ENCODE assay signal across 17 cellular contexts in the genomic region with DNA sequence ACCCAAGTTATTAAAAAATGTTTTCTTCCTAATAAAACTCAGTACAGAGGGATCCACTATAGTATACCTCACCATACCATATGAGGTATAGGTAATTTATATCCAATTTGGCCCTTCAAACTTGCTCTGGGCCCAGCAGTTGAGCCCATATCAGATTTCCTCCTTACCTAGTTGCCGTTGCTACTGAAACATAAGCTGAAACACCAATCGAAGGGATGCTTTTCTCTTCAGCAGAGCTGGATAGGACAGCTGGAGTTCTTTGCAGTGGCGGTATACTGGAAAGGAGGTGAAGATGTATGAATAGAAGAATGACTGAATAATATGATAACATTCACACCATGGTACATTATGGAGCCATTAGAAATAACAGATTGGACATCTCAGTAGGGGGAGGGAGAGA. TPM values are rescaled to one million over a fixed set of nuclear protein-coding genes. Genes with fewer than 3 reads are reported as not detected.
A peak's percentile ranks its signal among the peaks of the same experiment; 100 is the strongest.
DNase-seq lines count a peak whose midpoint lies in the region; ATAC-seq and TF ChIP-seq lines count a peak whose summit lies in the region.
"Had no signal": no experiment of that assay in that cellular context is flagged by ENCODE, and none has a peak within 500 bp of the region (broad histone marks: within the 10 kb centered on the region; RNA-seq: fewer than 3 reads in every experiment).

No MANE protein-coding gene starts in this region.

- no peak overlapping the region for H2AK9ac ChIP-seq in IMR-90 (replicated peaks; ENCODE audit: low read depth, low read length, poor library complexity)

- no peak overlapping the region for H3K18ac ChIP-seq in IMR-90 (ENCODE audit: low read depth, low read length)

- no peak for ATAC-seq in IMR-90 (ENCODE audit: low read depth)
- no peak for ATAC-seq in HG03097 (IDR thresholded peaks at IDR 0.05; ENCODE audit: low FRiP score, unreplicated experiment)
- ATAC-seq in GM18868 (IDR thresholded peaks at IDR 0.05; ENCODE audit: unreplicated experiment), result no peak

- H2AFZ ChIP-seq in IMR-90 (replicated peaks; ENCODE audit: low read length, poor library complexity), result no peak overlapping the region
- no peak overlapping the region for H2AFZ ChIP-seq in GM23248

- no peak overlapping the region for H3K9ac ChIP-seq in IMR-90 (ENCODE audit: low read depth, low read length)
- H3K9ac ChIP-seq in GM23248, result no peak overlapping the region

- H3K9me1 ChIP-seq in IMR-90 (ENCODE audit: insufficient read depth, low read length), result peaks cover 12% of the 10 kb centered on the region

- H3K9me3 ChIP-seq in IMR-90 (ENCODE audit: control insufficient read depth, insufficient read depth, low read length) (no peaks in the 10 kb centered on the region), SJSA1 (replicated peaks) (no peaks in the 10 kb centered on the region), GM23248 (ENCODE audit: low read depth) (no peaks in the 10 kb centered on the region)
- H3K9me3 ChIP-seq: testis had no signal

- H3K23ac ChIP-seq in IMR-90 (ENCODE audit: low read depth, low read length), result 0 out of 2 replicates have a peak overlapping the region, but pooled peaks have one; percentile 37

- no peak overlapping the region for H3K4me2 ChIP-seq in IMR-90 (ENCODE audit: low read depth, low read length)
- no peak overlapping the region for H3K4me2 ChIP-seq in GM23248 (ENCODE audit: unreplicated experiment)

- no peak overlapping the region for H3K56ac ChIP-seq in IMR-90 (ENCODE audit: extremely low read depth, insufficient read depth, low read length)

- dilution Hi-C loops in IMR-90 (cut with HindIII; ENCODE audit: low sequenced_read_pairs, unreplicated experiment), result no loop called here

- H3K4ac ChIP-seq in IMR-90 (ENCODE audit: low read depth, low read length), result peak overlapping the region; percentile 57

- peak overlapping the region; percentile 22; the same call in 1 of the 2 replicates for H2BK20ac ChIP-seq in IMR-90 (ENCODE audit: low read depth, low read length)

- no peaks in the 10 kb centered on the region for H3K27me3 ChIP-seq in IMR-90 (ENCODE audit: control insufficient read depth, insufficient read depth, low read length)
- no peaks in the 10 kb centered on the region for H3K27me3 ChIP-seq in SJSA1 (replicated peaks)
- H3K27me3 ChIP-seq in GM23248 (replicated peaks; ENCODE audit: insufficient read depth), result no peaks in the 10 kb centered on the region
- H3K27me3 ChIP-seq: testis had no signal

- no peak for TF ChIP-seq POLR2A in IMR-90 (IDR thresholded peaks at IDR 0.05; ENCODE audit: low read depth, low read length)

- no peak for TF ChIP-seq RAD21 in IMR-90 (IDR thresholded peaks at IDR 0.05; ENCODE audit: low read length)

- peak overlapping the region; percentile 36 for H3K14ac ChIP-seq in IMR-90 (replicated peaks; ENCODE audit: low read depth, low read length)

- peak overlapping the region; percentile 65 for H2BK120ac ChIP-seq in IMR-90 (ENCODE audit: low read depth, low read length)

- H3K36me3 ChIP-seq in IMR-90 (ENCODE audit: control insufficient read depth, insufficient read depth, low read length) (no peaks in the 10 kb centered on the region), SJSA1 (peaks cover 12% of the 10 kb centered on the region), GM23248 (ENCODE audit: low read depth) (no peaks in the 10 kb centered on the region)

- no TSS peak for BruUV-seq in IMR-90 (replicated peaks; lab: Mats Ljungman, UMichigan)

- WGBS in IMR-90 (ENCODE audit: extremely low coverage in 2 of 2, insufficient read length in 1 of 2), 2 experiments, result no CpG with 5 or more reads among the region's 3 CpGs
- 81 to 90% methylated on average over 3 of the region's 3 CpGs for WGBS in GM23248 (ENCODE audit: low coverage in 1 of 2, low lambda C conversion rate in 2 of 2, missing lambda C conversion rate in 2 of 2), 2 experiments

- H3K79me1 ChIP-seq in IMR-90 (ENCODE audit: low read depth in 1 of 2, low read length in 2 of 2), result peaks cover 23 to 46% of the 10 kb centered on the region in 2 experiments

- H3K27ac ChIP-seq in IMR-90 (ENCODE audit: insufficient read depth, low read length) (no peak overlapping the region), SJSA1 (peak overlapping the region; percentile 55), GM23248 (no peak overlapping the region)
- H3K27ac ChIP-seq: testis had no signal

- POLR2A ChIA-PET in IMR-90 (lab: Charles Lee; ENCODE audit: unreplicated experiment), result no interaction called here

- 0 out of 2 replicates have a peak overlapping the region, but pooled peaks have one; percentile 5 for H2AK5ac ChIP-seq in IMR-90 (ENCODE audit: low read depth, low read length)

- H3K4me3 ChIP-seq in IMR-90 (ENCODE audit: insufficient read depth, low read depth, low read length), result no peak overlapping the region
- H3K4me3 ChIP-seq in SJSA1, result no peak overlapping the region
- no peak overlapping the region for H3K4me3 ChIP-seq in GM23248
- H3K4me3 ChIP-seq: testis had no signal

- 0 out of 2 replicates have a peak, but pooled peaks cover 12% of the 10 kb centered on the region for H3K79me2 ChIP-seq in GM23248 (ENCODE audit: insufficient read depth)

- no peak overlapping the region for H4K5ac ChIP-seq in IMR-90 (ENCODE audit: low read depth, low read length)

- H4K8ac ChIP-seq in IMR-90 (ENCODE audit: low read depth in 2 of 2, low read length in 2 of 2), result no peak overlapping the region

- H3K9me2 ChIP-seq in GM23248 (ENCODE audit: insufficient read depth), result no peaks in the 10 kb centered on the region

- H4K20me1 ChIP-seq in IMR-90 (ENCODE audit: insufficient read depth, low read length) (no peaks in the 10 kb centered on the region), GM23248 (ENCODE audit: insufficient read depth) (peaks cover 4% of the 10 kb centered on the region; the same call in 1 of the 2 replicates)

- TF ChIP-seq CTCF in IMR-90 (conservative IDR thresholded peaks at IDR 0.05; ENCODE audit: low read depth, low read length), result no peak

- DNase-seq in COLO668 (lab: John Stamatoyannopoulos, UW; ENCODE audit: unreplicated experiment), result peak; percentile 0
- DNase-seq in IMR-90, result peak; percentile 19
- no peak for DNase-seq in SJSA1 (ENCODE audit: low read depth in 1 of 2, low spot score in 2 of 2)
- peak; percentile 7 to 48 for DNase-seq in lung microvascular endothelial cell (ENCODE audit: low read depth in 2 of 2)
- DNase-seq in GM23248, result no peak
- DNase-seq: activated CD8-positive, alpha-beta memory T cell treated with anti-CD3 and anti-CD28 coated beads, Interleukin-2, amount 50 U/mL, for 48 hours; AML-193; cortex of kidney; DMS153; head of caudate nucleus; immature natural killer cell; MV-4-11; NCI-H2227 treated with DMSO at 0.1 percent for 48 hours; stimulated activated CD4-positive, alpha-beta T cell treated with anti-CD3 and anti-CD28 coated beads, Interleukin-12 subunit alpha, Interleukin-12 subunit beta, amount 100 ng/mL, for 4 hours; testis had no signal

- CTCF ChIA-PET in IMR-90 (lab: Yijun Ruan, JAX), result no interaction called here

- no peaks in the 10 kb centered on the region for H3F3A ChIP-seq in GM23248 (ENCODE audit: insufficient read depth)

- peak overlapping the region; percentile 2; the same call in 1 of the 2 replicates for H4K91ac ChIP-seq in IMR-90 (ENCODE audit: insufficient read depth, low read depth, low read length)

- intact Hi-C loops in IMR-90 (cut with micrococcal nuclease), result loop anchor here (2.0 kb wide), 1 partner anchor 42 kb away; a partner anchor contains a TSS

- in situ Hi-C loops in IMR-90 (cut with MboI; ENCODE audit: low sequenced_read_pairs), result no loop called here
- in situ Hi-C loops in GM23248 (cut with MboI), result no loop called here

- H2BK15ac ChIP-seq in IMR-90 (ENCODE audit: low read depth, low read length), result peak overlapping the region; percentile 65; the same call in 2 of the 3 replicates

- no peak overlapping the region for H2BK5ac ChIP-seq in IMR-90 (ENCODE audit: low read depth, low read length, poor library complexity, severe bottlenecking)

- H3K4me1 ChIP-seq in IMR-90 (ENCODE audit: control insufficient read depth, insufficient read depth, low read length), result peaks cover 8% of the 10 kb centered on the region
- H3K4me1 ChIP-seq in SJSA1 (replicated peaks), result peaks cover 46% of the 10 kb centered on the region
- H3K4me1 ChIP-seq in GM23248 (ENCODE audit: insufficient read depth), result peaks cover 17% of the 10 kb centered on the region
- H3K4me1 ChIP-seq: testis had no signal

TF ChIP-seq in IMR-90, 13 proteins besides CTCF, POLR2A, EP300 and RAD21:
- TF ChIP-seq CHD1 (IDR thresholded peaks at IDR 0.05; ENCODE audit: low read depth, low read length) (no peak), SMC3 (IDR thresholded peaks at IDR 0.05; ENCODE audit: low read depth, low read length) (no peak), RCOR1 (IDR thresholded peaks at IDR 0.05; ENCODE audit: insufficient replicate concordance, low read length) (no peak), BHLHE40 (IDR thresholded peaks at IDR 0.05; ENCODE audit: low read depth, low read length) (no peak), FOS (IDR thresholded peaks at IDR 0.05; ENCODE audit: low read depth, low read length) (no peak)
- TF ChIP-seq, protein P1, sequence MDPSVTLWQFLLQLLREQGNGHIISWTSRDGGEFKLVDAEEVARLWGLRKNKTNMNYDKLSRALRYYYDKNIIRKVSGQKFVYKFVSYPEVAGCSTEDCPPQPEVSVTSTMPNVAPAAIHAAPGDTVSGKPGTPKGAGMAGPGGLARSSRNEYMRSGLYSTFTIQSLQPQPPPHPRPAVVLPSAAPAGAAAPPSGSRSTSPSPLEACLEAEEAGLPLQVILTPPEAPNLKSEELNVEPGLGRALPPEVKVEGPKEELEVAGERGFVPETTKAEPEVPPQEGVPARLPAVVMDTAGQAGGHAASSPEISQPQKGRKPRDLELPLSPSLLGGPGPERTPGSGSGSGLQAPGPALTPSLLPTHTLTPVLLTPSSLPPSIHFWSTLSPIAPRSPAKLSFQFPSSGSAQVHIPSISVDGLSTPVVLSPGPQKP (IDR thresholded peaks at IDR 0.05; ENCODE audit: borderline replicate concordance, low read depth, low read length), result no peak
- TF ChIP-seq, protein P2, sequence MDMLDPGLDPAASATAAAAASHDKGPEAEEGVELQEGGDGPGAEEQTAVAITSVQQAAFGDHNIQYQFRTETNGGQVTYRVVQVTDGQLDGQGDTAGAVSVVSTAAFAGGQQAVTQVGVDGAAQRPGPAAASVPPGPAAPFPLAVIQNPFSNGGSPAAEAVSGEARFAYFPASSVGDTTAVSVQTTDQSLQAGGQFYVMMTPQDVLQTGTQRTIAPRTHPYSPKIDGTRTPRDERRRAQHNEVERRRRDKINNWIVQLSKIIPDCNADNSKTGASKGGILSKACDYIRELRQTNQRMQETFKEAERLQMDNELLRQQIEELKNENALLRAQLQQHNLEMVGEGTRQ (IDR thresholded peaks at IDR 0.05; ENCODE audit: low read depth, low read length), result no peak
TF ChIP-seq in IMR-90: peak in this region for 0.

RNA-seq across cellular contexts. Expression of a gene that starts 42.7 kb away (rescaled TPM):
- total RNA-seq in IMR-90 (2012; rRNA removed) (2.7 and 3.6 TPM in 2 replicates), lung microvascular endothelial cell (5.7 and 7.5 TPM in 2 replicates)
- polyA plus RNA-seq in IMR-90 (2012; rRNA removed) (1.6 and 1.9 TPM in 2 replicates), GM23248 (2016; fragmentation: Nextera tagmentation; extraction: Ambion mirVana) (2.3 TPM in 2 replicates)
- polyA plus RNA-seq in IMR-90 (2012; cell fraction: cytosol; rRNA removed), result 0.61 and 1.1 TPM in 2 replicates
- 3.7 and 3.8 TPM in 2 replicates for polyA plus RNA-seq in IMR-90 (2012; cell fraction: nucleus; rRNA removed; ENCODE audit: low replicate concordance)
- 4.6 and 9.6 TPM in 2 replicates for total RNA-seq in SJSA1 (2014; rRNA removed; shearing (Covaris generic))
- 2.3 and 4.3 TPM in 2 replicates for total RNA-seq in GM23248 (2014; rRNA removed; shearing (Covaris generic))

Comparison
In these comparisons a context has a peak if more than half of its experiments do, and no peak if none do; other contexts are left out.
1. DNase-seq: peak in COLO668 (single experiment), IMR-90 (single experiment) and lung microvascular endothelial cell (2 of 2); none in SJSA1 (0 of 2) and GM23248 (single experiment).